In the genomic region with DNA sequence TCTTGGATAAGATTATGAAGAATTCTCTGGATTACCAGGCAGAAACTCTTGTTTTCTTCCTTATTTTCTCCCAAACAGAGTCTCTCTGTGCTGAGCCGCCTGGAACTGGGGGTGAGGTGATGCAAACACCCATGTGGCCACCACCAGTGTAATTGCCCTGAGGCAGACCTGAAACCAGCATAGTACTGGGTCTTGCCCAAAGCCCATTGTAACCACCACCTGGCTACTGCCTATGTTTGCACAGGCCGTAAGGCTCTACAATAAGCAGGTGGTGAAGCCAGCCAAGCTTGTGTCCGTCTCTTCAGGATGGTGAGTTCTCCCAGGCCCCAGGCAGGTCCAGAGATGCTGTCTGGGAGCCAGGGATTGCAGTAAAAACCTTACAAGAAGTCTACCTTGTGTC, we compare ENCODE assay signal across 1 cellular context.
TF ChIP-seq lines count a peak whose summit lies in the region.

No MANE protein-coding gene starts in this region.

TF ChIP-seq in HepG2, 621 proteins besides CTCF, POLR2A, EP300 and RAD21:
- TF ChIP-seq RORA (CRISPR knock-in tag; IDR thresholded peaks at IDR 0.05): no peak
- no peak for TF ChIP-seq CBX5 (CRISPR knock-in tag; IDR thresholded peaks at IDR 0.05; ENCODE audit: borderline replicate concordance)
- no peak for TF ChIP-seq MTA1 (CRISPR knock-in tag; IDR thresholded peaks at IDR 0.05; ENCODE audit: borderline replicate concordance)
